In genomic region chr9:136341769-136342168, GRCh38 we compare ENCODE assay signal across 21 cellular contexts. TPM values are rescaled to one million over a fixed set of nuclear protein-coding genes. Genes with fewer than 3 reads are reported as not detected.
DNase-seq lines count a peak whose midpoint lies in the region; ATAC-seq and TF ChIP-seq lines count a peak whose summit lies in the region.
"Had no signal": no experiment of that assay in that cellular context is flagged by ENCODE, and none has a peak within 500 bp of the region (broad histone marks: within the 10 kb centered on the region; RNA-seq: fewer than 3 reads in every experiment).

No MANE protein-coding gene starts in this region.

- POLR2A ChIA-PET in T-cell (lab: Charles Lee) = no interaction called here

- H3K27ac Mint-ChIP-seq in T-cell = no peak overlapping the region
- H3K27ac Mint-ChIP-seq: activated CD4-positive, alpha-beta T cell treated with anti-CD3 and anti-CD28 coated beads, Interleukin-2, amount 10 ng/mL, durations not matched to agents 24 days and 14 days; activated naive CD8-positive, alpha-beta T cell treated with anti-CD3 and anti-CD28 coated beads, Interleukin-2, amount 10 ng/mL, durations not matched to agents 7 days and 5 days; activated T-helper 17 cell treated with anti-CD3 and anti-CD28 coated beads, Interleukin-2, amount 50 U/mL, for 72 hours; HFFc6; natural killer cell treated with Interleukin-12 subunit alpha and Interleukin-12 subunit beta and Interleukin-15 and Interleukin-18, amount 100 ng/mL, for 72 hours had no signal

- H3K36me3 ChIP-seq in HUES64 (ENCODE audit: insufficient read depth, low read length) (no peaks in the 10 kb centered on the region), body of pancreas (replicated peaks in 1 of 2; ENCODE audit: insufficient read depth in 1 of 2, low read depth in 2 of 2) (no peaks in the 10 kb centered on the region), lower lobe of right lung (peaks cover 23% of the 10 kb centered on the region), smooth muscle cell (ENCODE audit: low read depth) (no peaks in the 10 kb centered on the region)
- H3K36me3 ChIP-seq: gastrocnemius medialis had no signal

- CTCF ChIA-PET in T-cell (lab: Charles Lee) = no interaction called here

- H3K9ac ChIP-seq in HUES64 (ENCODE audit: low read depth, low read length) (peak overlapping the region; percentile 48; the same call in 1 of the 2 replicates), smooth muscle cell (ENCODE audit: low read depth) (no peak overlapping the region)

- WGBS in HUES64 = 92% methylated on average over 9 of the region's 10 CpGs
- 39 to 46% methylated on average over 7 to 10 of the region's 10 CpGs for WGBS in body of pancreas, 2 donors
- WGBS in smooth muscle cell (ENCODE audit: low lambda C conversion rate) = 84% methylated on average over 10 of the region's 10 CpGs

- H3K27ac ChIP-seq in HUES64 (ENCODE audit: low read depth, low read length) (no peak overlapping the region), body of pancreas (peak overlapping the region; percentile 93 to 97 (median 95)), lower lobe of right lung (peak overlapping the region; percentile 72), smooth muscle cell (ENCODE audit: low read depth) (no peak overlapping the region)
- H3K27ac ChIP-seq: gastrocnemius medialis had no signal

- H3K4me3 Mint-ChIP-seq in T-cell = no peak overlapping the region
- H3K4me3 Mint-ChIP-seq: activated CD4-positive, alpha-beta T cell treated with anti-CD3 and anti-CD28 coated beads, Interleukin-2, amount 10 ng/mL, durations not matched to agents 24 days and 14 days; activated naive CD8-positive, alpha-beta T cell treated with anti-CD3 and anti-CD28 coated beads, Interleukin-2, amount 10 ng/mL, durations not matched to agents 7 days and 5 days; activated T-helper 17 cell treated with anti-CD3 and anti-CD28 coated beads, Interleukin-2, amount 50 U/mL, for 72 hours; HFFc6; natural killer cell treated with Interleukin-12 subunit alpha and Interleukin-12 subunit beta and Interleukin-15 and Interleukin-18, amount 100 ng/mL, for 72 hours had no signal

- TF ChIP-seq POLR2A in body of pancreas (IDR thresholded peaks at IDR 0.05) = peak in 2 of 3 donors; percentile 24 to 51

- no peak overlapping the region for H2AFZ ChIP-seq in smooth muscle cell (ENCODE audit: low read depth)

- H3K27me3 ChIP-seq in HUES64 (ENCODE audit: insufficient read depth, low read length) = no peaks in the 10 kb centered on the region
- H3K27me3 ChIP-seq in body of pancreas = no peaks in the 10 kb centered on the region
- H3K27me3 ChIP-seq in lower lobe of right lung (ENCODE audit: low read depth) = no peaks in the 10 kb centered on the region
- H3K27me3 ChIP-seq in smooth muscle cell (ENCODE audit: low read depth) = no peaks in the 10 kb centered on the region

- intact Hi-C loops in body of pancreas (cut with DNase I) = no loop called here
- intact Hi-C loops in lower lobe of right lung (cut with DNase I) = no loop called here

- TF ChIP-seq CTCF in body of pancreas (IDR thresholded peaks at IDR 0.05) (no peak), lower lobe of right lung (IDR thresholded peaks at IDR 0.05) (no peak), smooth muscle cell (IDR thresholded peaks at IDR 0.05; ENCODE audit: borderline replicate concordance, insufficient read depth, poor library complexity, severe bottlenecking) (no peak)

- no peaks in the 10 kb centered on the region for H3K36me3 Mint-ChIP-seq in T-cell
- H3K36me3 Mint-ChIP-seq: activated naive CD8-positive, alpha-beta T cell treated with anti-CD3 and anti-CD28 coated beads, Interleukin-2, amount 10 ng/mL, durations not matched to agents 7 days and 5 days; natural killer cell treated with Interleukin-12 subunit alpha and Interleukin-12 subunit beta and Interleukin-15 and Interleukin-18, amount 100 ng/mL, for 72 hours had no signal

- no peaks in the 10 kb centered on the region for H3F3A ChIP-seq in smooth muscle cell (ENCODE audit: low read depth)

- H3K4me1 Mint-ChIP-seq in T-cell = peaks cover 0 to 2% (median 0%) of the 10 kb centered on the region in 3 donors
- H3K4me1 Mint-ChIP-seq: activated CD4-positive, alpha-beta T cell treated with anti-CD3 and anti-CD28 coated beads, Interleukin-2, amount 10 ng/mL, durations not matched to agents 24 days and 14 days; activated naive CD8-positive, alpha-beta T cell treated with anti-CD3 and anti-CD28 coated beads, Interleukin-2, amount 10 ng/mL, durations not matched to agents 7 days and 5 days; activated T-helper 17 cell treated with anti-CD3 and anti-CD28 coated beads, Interleukin-2, amount 50 U/mL, for 72 hours had no signal

- peak overlapping the region; percentile 81 for H3K4me2 ChIP-seq in smooth muscle cell

- no peaks in the 10 kb centered on the region for H3K27me3 Mint-ChIP-seq in T-cell
- H3K27me3 Mint-ChIP-seq: activated CD4-positive, alpha-beta T cell treated with anti-CD3 and anti-CD28 coated beads, Interleukin-2, amount 10 ng/mL, durations not matched to agents 24 days and 14 days; activated naive CD8-positive, alpha-beta T cell treated with anti-CD3 and anti-CD28 coated beads, Interleukin-2, amount 10 ng/mL, durations not matched to agents 7 days and 5 days; activated T-helper 17 cell treated with anti-CD3 and anti-CD28 coated beads, Interleukin-2, amount 50 U/mL, for 72 hours; natural killer cell treated with Interleukin-12 subunit alpha and Interleukin-12 subunit beta and Interleukin-15 and Interleukin-18, amount 100 ng/mL, for 72 hours had no signal

- H3K4me3 ChIP-seq in HUES64 (ENCODE audit: low read length) (no peak overlapping the region), body of pancreas (peak overlapping the region in 1 of 2 donors; percentile 35), lower lobe of right lung (no peak overlapping the region), smooth muscle cell (no peak overlapping the region)

- no peaks in the 10 kb centered on the region for H3K9me3 Mint-ChIP-seq in T-cell
- H3K9me3 Mint-ChIP-seq: activated CD4-positive, alpha-beta T cell treated with anti-CD3 and anti-CD28 coated beads, Interleukin-2, amount 10 ng/mL, durations not matched to agents 24 days and 14 days; activated naive CD8-positive, alpha-beta T cell treated with anti-CD3 and anti-CD28 coated beads, Interleukin-2, amount 10 ng/mL, durations not matched to agents 7 days and 5 days; activated T-helper 17 cell treated with anti-CD3 and anti-CD28 coated beads, Interleukin-2, amount 50 U/mL, for 72 hours; HFFc6; natural killer cell treated with Interleukin-12 subunit alpha and Interleukin-12 subunit beta and Interleukin-15 and Interleukin-18, amount 100 ng/mL, for 72 hours had no signal

- DNase-seq in body of pancreas = peak in 1 of 4 donors; percentile 50
- no peak for DNase-seq in lower lobe of right lung
- no peak for DNase-seq in smooth muscle cell (lab: John Stamatoyannopoulos, UW; ENCODE audit: unreplicated experiment)
- no peak for DNase-seq in T-cell
- DNase-seq in mesenteric fat pad (ENCODE audit: low spot score) = no peak
- DNase-seq: activated CD4-positive, alpha-beta T cell treated with anti-CD3 and anti-CD28 coated beads, Interleukin-2, amount 10 ng/mL, durations not matched to agents 24 days and 14 days; activated naive CD8-positive, alpha-beta T cell treated with anti-CD3 and anti-CD28 coated beads, Interleukin-2, amount 10 ng/mL, durations not matched to agents 7 days and 5 days; gastrocnemius medialis; HFFc6; Kasumi-1; NCI-H1092 treated with DMSO at 0.1 percent for 48 hours; NCI-H2081 treated with DMSO at 0.1 percent for 48 hours; NCI-H510A had no signal

- ATAC-seq in body of pancreas (no peak), lower lobe of right lung (no peak), T-cell (replicated peaks in 1 of 4) (no peak), HG02884 (IDR thresholded peaks at IDR 0.05; ENCODE audit: unreplicated experiment) (no peak), HG02610 (IDR thresholded peaks at IDR 0.05; ENCODE audit: unreplicated experiment) (no peak)
- ATAC-seq: activated T-helper 17 cell treated with anti-CD3 and anti-CD28 coated beads, Interleukin-2, amount 50 U/mL, for 72 hours; gastrocnemius medialis; natural killer cell treated with Interleukin-12 subunit alpha and Interleukin-12 subunit beta and Interleukin-15 and Interleukin-18, amount 100 ng/mL, for 72 hours had no signal

- peaks cover 58% of the 10 kb centered on the region for H4K20me1 ChIP-seq in smooth muscle cell (ENCODE audit: low read depth)

- H3K4me1 ChIP-seq in HUES64 (ENCODE audit: insufficient read depth, low read length) = peaks cover 16% of the 10 kb centered on the region; the same call in 1 of the 2 replicates
- H3K4me1 ChIP-seq in body of pancreas = peaks cover 62% of the 10 kb centered on the region
- peaks cover 42% of the 10 kb centered on the region for H3K4me1 ChIP-seq in lower lobe of right lung
- peaks cover 23% of the 10 kb centered on the region for H3K4me1 ChIP-seq in smooth muscle cell (ENCODE audit: low read depth)

- no peaks in the 10 kb centered on the region for H3K79me2 ChIP-seq in smooth muscle cell (ENCODE audit: low read depth)

- H3K9me3 ChIP-seq in HUES64 (ENCODE audit: insufficient read depth, low read depth, low read length) = no peaks in the 10 kb centered on the region
- no peaks in the 10 kb centered on the region for H3K9me3 ChIP-seq in body of pancreas
- no peaks in the 10 kb centered on the region for H3K9me3 ChIP-seq in lower lobe of right lung
- H3K9me3 ChIP-seq in smooth muscle cell (replicated peaks; ENCODE audit: low read depth) = no peaks in the 10 kb centered on the region
- H3K9me3 ChIP-seq: gastrocnemius medialis, thoracic aorta had no signal

RNA-seq across cellular contexts. Expression of gene GPSM1, which starts 14.4 kb away (rescaled TPM):
- 13.6 TPM for polyA plus RNA-seq in HUES64 (2013, experiment 1 of 2)
- polyA plus RNA-seq in HUES64 (2013, experiment 2 of 2) = 18.6 TPM
- 10 to 100 TPM; 15.8 to 23.1 TPM for total RNA-seq in body of pancreas
- total RNA-seq in lower lobe of right lung = 19.2 TPM
- total RNA-seq in smooth muscle cell = 17.1 and 21.1 TPM in 2 replicates
- 42.8 and 45.9 TPM in 2 replicates for polyA plus RNA-seq in smooth muscle cell
- total RNA-seq in T-cell = 10 to 100 TPM in 2 of 5 donors, 1 to 10 TPM in 3; 8.6 to 11.5 (median 9.7) TPM
- 11.0 TPM for total RNA-seq in mesenteric fat pad

RNA-seq across cellular contexts. Expression of gene DNLZ, which starts 21.8 kb away (rescaled TPM):
- 18.7 TPM for polyA plus RNA-seq in HUES64 (2013, experiment 1 of 2)
- 12.0 TPM for polyA plus RNA-seq in HUES64 (2013, experiment 2 of 2)
- total RNA-seq in body of pancreas (10 to 100 TPM; 24.1 to 31.3 TPM), lower lobe of right lung (12.9 TPM), smooth muscle cell (9.5 and 19.0 TPM in 2 replicates), T-cell (10 to 100 TPM; 20.4 to 46.8 (median 36.3) TPM), mesenteric fat pad (22.6 TPM)
- polyA plus RNA-seq in smooth muscle cell = 31.5 and 41.5 TPM in 2 replicates

RNA-seq across cellular contexts. Expression of gene CARD9, which starts 31.7 kb away (rescaled TPM):
- polyA plus RNA-seq in HUES64 (2013, experiment 1 of 2) = 0.30 TPM
- polyA plus RNA-seq in HUES64 (2013, experiment 2 of 2) = 0.32 TPM
- total RNA-seq in body of pancreas = 1 to 10 TPM in 1 of 2 donors, under 1 TPM in 1; 0.78 to 1.3 TPM
- total RNA-seq in lower lobe of right lung = 15.0 TPM
- total RNA-seq in smooth muscle cell = 0.94 and 1.2 TPM in 2 replicates
- polyA plus RNA-seq in smooth muscle cell = 1.9 and 3.0 TPM in 2 replicates
- total RNA-seq in T-cell = 1 to 10 TPM in 1 of 5 donors, under 1 TPM in 4; 0.43 to 1.4 (median 0.76) TPM
- 4.3 TPM for total RNA-seq in mesenteric fat pad

RNA-seq across cellular contexts. Expression of gene CCDC187, which starts 37.9 kb away (rescaled TPM):
- not detected for polyA plus RNA-seq in HUES64 (2013, experiment 1 of 2)
- polyA plus RNA-seq in HUES64 (2013, experiment 2 of 2) = 0.06 TPM
- total RNA-seq in body of pancreas = 1 to 10 TPM; 1.3 to 2.3 TPM
- total RNA-seq in lower lobe of right lung = 6.6 TPM
- total RNA-seq in smooth muscle cell = not detected in 2 replicates
- polyA plus RNA-seq in smooth muscle cell = 0.10 TPM in 1 of 2 replicates, not detected in the other
- total RNA-seq in T-cell = under 1 TPM in 4 of 5 donors, not detected in 1; 0.07 to 0.20 (median 0.09) TPM
- total RNA-seq in mesenteric fat pad = not detected
- total RNA-seq: activated CD4-positive, alpha-beta T cell treated with anti-CD3 and anti-CD28 coated beads, Interleukin-2, amount 10 ng/mL, durations not matched to agents 24 days and 14 days; activated naive CD8-positive, alpha-beta T cell treated with anti-CD3 and anti-CD28 coated beads, Interleukin-2, amount 10 ng/mL, durations not matched to agents 7 days and 5 days; Daoy; gastrocnemius medialis; HFFc6; natural killer cell treated with Interleukin-12 subunit alpha and Interleukin-12 subunit beta and Interleukin-15 and Interleukin-18, amount 100 ng/mL, for 72 hours; thoracic aorta had no signal
- polyA plus RNA-seq: esophagus had no signal

RNA-seq across cellular contexts. Expression of gene SNAPC4, which starts 58.2 kb away (rescaled TPM):
- 12.8 TPM for polyA plus RNA-seq in HUES64 (2013, experiment 1 of 2)
- 8.4 TPM for polyA plus RNA-seq in HUES64 (2013, experiment 2 of 2)
- 10 to 100 TPM in 1 of 2 donors, 1 to 10 TPM in 1; 8.8 to 19.1 TPM for total RNA-seq in body of pancreas
- total RNA-seq in lower lobe of right lung = 7.4 TPM
- total RNA-seq in smooth muscle cell = 1.6 and 4.2 TPM in 2 replicates
- polyA plus RNA-seq in smooth muscle cell = 8.1 and 9.0 TPM in 2 replicates
- 10 to 100 TPM; 10.5 to 15.7 (median 13.3) TPM for total RNA-seq in T-cell
- 6.3 TPM for total RNA-seq in mesenteric fat pad

Comparison
In these comparisons a context has a peak if more than half of its experiments do, and no peak if none do; other contexts are left out.
1. H3K27ac ChIP-seq: peak in body of pancreas (4 of 4) and lower lobe of right lung (single experiment); none in HUES64 (single experiment) and smooth muscle cell (single experiment).